ENCODE assay signal across 9 cellular contexts in the genomic region with DNA sequence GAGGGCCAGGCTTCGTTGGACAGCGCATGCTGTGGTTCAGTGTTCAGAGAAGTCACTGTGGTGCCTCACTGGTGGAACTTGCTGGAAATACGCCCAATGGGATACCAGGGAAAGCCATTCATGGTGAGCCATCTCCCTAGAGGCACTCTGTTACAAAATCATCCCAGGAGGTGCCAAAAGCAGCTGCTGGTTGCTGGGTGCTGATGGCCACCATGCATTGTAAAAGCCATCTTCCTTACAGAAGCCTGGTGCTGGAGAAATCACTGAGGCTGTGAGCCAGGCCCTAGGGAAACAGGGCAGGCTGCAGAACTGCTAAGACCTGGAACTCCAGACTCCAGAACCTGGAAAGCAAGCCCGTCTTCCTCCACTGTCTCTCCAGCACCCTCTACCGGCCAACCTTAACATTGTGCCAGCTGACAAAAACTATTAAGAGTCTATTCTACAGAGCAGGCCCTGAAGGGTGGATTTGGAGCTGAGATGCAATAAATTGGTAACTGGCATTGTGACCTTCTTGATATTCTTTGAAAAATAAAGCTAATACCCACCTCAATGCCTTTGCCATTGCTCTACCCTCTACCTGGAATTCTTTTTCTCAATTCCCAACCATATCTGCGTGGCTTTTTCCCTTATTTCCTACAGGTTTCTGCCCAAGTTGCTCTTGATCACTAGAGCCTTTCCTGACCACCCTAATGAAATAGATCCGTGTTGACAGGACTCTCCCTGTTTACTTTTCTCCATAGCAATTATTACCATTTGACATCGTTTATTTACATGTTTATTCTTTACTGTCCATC. TPM values are rescaled to one million over a fixed set of nuclear protein-coding genes. Genes with fewer than 3 reads are reported as not detected.
A peak's percentile ranks its signal among the peaks of the same experiment; 100 is the strongest.
DNase-seq lines count a peak whose midpoint lies in the region; ATAC-seq, FAIRE-seq and TF ChIP-seq lines count a peak whose summit lies in the region.
"Had no signal": no experiment of that assay in that cellular context is flagged by ENCODE, and none has a peak within 500 bp of the region (broad histone marks: within the 10 kb centered on the region; RNA-seq: fewer than 3 reads in every experiment).

No MANE protein-coding gene starts in this region.

- H3K36me3 ChIP-seq in MM.1S (replicated peaks; ENCODE audit: insufficient read depth, low read length), result no peaks in the 10 kb centered on the region
- H3K36me3 ChIP-seq in pancreas, result no peaks in the 10 kb centered on the region

- H3K9ac ChIP-seq in MM.1S (ENCODE audit: low read length), result no peak overlapping the region

- H3K27ac ChIP-seq in MM.1S (ENCODE audit: low read length), result no peak overlapping the region
- no peak overlapping the region for H3K27ac ChIP-seq in pancreas

- WGBS in pancreas, 2 donors, result 51 to 53% methylated on average over 8 of the region's 8 CpGs

- no peaks in the 10 kb centered on the region for H3K79me2 ChIP-seq in MM.1S (ENCODE audit: low read length)

- no peak for FAIRE-seq in pancreas (lab: Jason Lieb, UNC)
- FAIRE-seq: endometrium had no signal

- H3K4me1 ChIP-seq in MM.1S (ENCODE audit: low read length) (no peaks in the 10 kb centered on the region), pancreas (no peaks in the 10 kb centered on the region)

- H3K9me3 ChIP-seq in MM.1S (replicated peaks; ENCODE audit: insufficient read depth, low read length), result no peaks in the 10 kb centered on the region
- H3K9me3 ChIP-seq in pancreas, result no peaks in the 10 kb centered on the region

- DNase-seq in Daoy (ENCODE audit: low read depth) (peak; percentile 70), MM.1S (peak; percentile 61), SK-MEL-5 (ENCODE audit: low read depth, low spot score) (peak; percentile 89), globus pallidus (ENCODE audit: low spot score) (peak; percentile 60), pancreas (peak in 5 of 6 donors; percentile 59 to 83 (median 75)), mesenteric fat pad (ENCODE audit: low spot score) (no peak)
- DNase-seq in activated gamma-delta T cell treated with anti-CD3 and anti-CD28 coated beads, Interleukin-2, amount 50 U/mL, for 16 hours (ENCODE audit: low read depth), result peak; percentile 47

- intact Hi-C loops in pancreas (cut with DNase I), result loop anchor here in 2 of 3 donors (5.0 to 10.0 kb wide), 2 partner anchors 245 to 247 kb away; no protein-coding TSS in a partner anchor

- TF ChIP-seq CTCF in MM.1S (IDR thresholded peaks at IDR 0.05; ENCODE audit: low read length) (peak; percentile 88), pancreas (IDR thresholded peaks at IDR 0.05) (peak; percentile 56 to 80 (median 78))

- H3K4me2 ChIP-seq in MM.1S (ENCODE audit: low read depth, low read length), result no peak overlapping the region

- ATAC-seq in pancreas, result peak; percentile 63 to 95 (median 91)
- no peak for ATAC-seq in GM18511 (IDR thresholded peaks at IDR 0.05; ENCODE audit: unreplicated experiment)

- H2AFZ ChIP-seq in MM.1S (ENCODE audit: low read length), result no peak overlapping the region

- no peak overlapping the region for H3K4me3 ChIP-seq in MM.1S (ENCODE audit: low read length)
- H3K4me3 ChIP-seq in pancreas, result no peak overlapping the region

- H3F3A ChIP-seq in MM.1S (ENCODE audit: insufficient read depth, low read length), result no peaks in the 10 kb centered on the region

- in situ Hi-C loops in SK-MEL-5 (cut with HindIII; ENCODE audit: low pct_unique_long_range_greater_than_20kb, low sequenced_read_pairs), result no loop called here

- H3K27me3 ChIP-seq in MM.1S (replicated peaks; ENCODE audit: insufficient read depth, low read length) (no peaks in the 10 kb centered on the region), pancreas (no peaks in the 10 kb centered on the region)

- no peaks in the 10 kb centered on the region for H4K20me1 ChIP-seq in MM.1S (ENCODE audit: insufficient read depth, low read length)

- no peaks in the 10 kb centered on the region for H3K9me2 ChIP-seq in MM.1S (replicated peaks; ENCODE audit: insufficient read depth, low read length)

RNA-seq across cellular contexts. Expression of a gene that starts 18.5 kb away (rescaled TPM):
- 924 and 967 TPM in 2 replicates for total RNA-seq in Daoy (2014; rRNA removed; shearing (Covaris generic))
- 521 and 564 TPM in 2 replicates for total RNA-seq in SK-MEL-5 (2014; rRNA removed; shearing (Covaris generic))
- polyA plus RNA-seq in SK-MEL-5 (2015; cell fraction: cytosol; rRNA removed), result 558 and 604 TPM in 2 replicates
- polyA plus RNA-seq in SK-MEL-5 (2015; cell fraction: nucleus; rRNA removed), result 151 and 153 TPM in 2 replicates
- total RNA-seq in pancreas (10 to 100 TPM; 18.4 to 54.5 (median 46.2) TPM), mesenteric fat pad (112 TPM)
- polyA plus RNA-seq in pancreas, result 10 to 100 TPM; 48.8 to 87.2 TPM

RNA-seq across cellular contexts. Expression of a gene that starts 56.6 kb away (rescaled TPM):
- total RNA-seq in Daoy (2014; rRNA removed; shearing (Covaris generic)), result 10.5 and 13.8 TPM in 2 replicates
- 10.6 and 11.8 TPM in 2 replicates for total RNA-seq in SK-MEL-5 (2014; rRNA removed; shearing (Covaris generic))
- 8.9 and 9.3 TPM in 2 replicates for polyA plus RNA-seq in SK-MEL-5 (2015; cell fraction: cytosol; rRNA removed)
- polyA plus RNA-seq in SK-MEL-5 (2015; cell fraction: nucleus; rRNA removed), result 29.4 and 35.5 TPM in 2 replicates
- total RNA-seq in pancreas, result 1 to 10 TPM; 3.2 to 6.9 (median 4.2) TPM
- 1 to 10 TPM; 4.8 to 7.4 TPM for polyA plus RNA-seq in pancreas
- total RNA-seq in mesenteric fat pad, result 14.4 TPM
